8 cellular contexts compared by ENCODE assay signal in genomic region chr2:43877782-43878464, GRCh38. TPM values are rescaled to one million over a fixed set of nuclear protein-coding genes. Genes with fewer than 3 reads are reported as not detected.
DNase-seq lines count a peak whose midpoint lies in the region; ATAC-seq, FAIRE-seq and TF ChIP-seq lines count a peak whose summit lies in the region.

No MANE protein-coding gene starts in this region.

- peak; percentile 36 for FAIRE-seq in H54 (lab: Jason Lieb, UNC)

- H3K9me3 ChIP-seq in adipocyte (ENCODE audit: control insufficient read depth, low read length) = no peaks in the 10 kb centered on the region

- H3K4me1 ChIP-seq in adipocyte (ENCODE audit: control insufficient read depth, insufficient read depth, low read length) = peaks cover 14% of the 10 kb centered on the region

- H3K4me3 ChIP-seq in adipocyte (ENCODE audit: low read length) (no peak overlapping the region), retinal pigment epithelial cell (ENCODE audit: low read length) (no peak overlapping the region)

- TF ChIP-seq CTCF in retinal pigment epithelial cell (conservative IDR thresholded peaks at IDR 0.05; ENCODE audit: low read depth, low read length) = peak; percentile 98

- no peaks in the 10 kb centered on the region for H3K36me3 ChIP-seq in adipocyte (ENCODE audit: control insufficient read depth, insufficient read depth, low read length, severe bottlenecking)

- H3K9ac ChIP-seq in adipocyte (ENCODE audit: low read length) = no peak overlapping the region

- intact Hi-C loops in left ventricle myocardium superior (cut with micrococcal nuclease) = no loop called here

- DNase-seq in DMS79 treated with DMSO at 0.1 percent for 48 hours (lab: John Stamatoyannopoulos, UW) = peak; percentile 63
- DNase-seq in H54 (ENCODE audit: insufficient read length, low spot score) = peak; percentile 67
- peak; percentile 45 for DNase-seq in NCI-H1105 (lab: John Stamatoyannopoulos, UW)
- peak; percentile 57 for DNase-seq in SW480 (ENCODE audit: low spot score)
- DNase-seq in adipocyte (ENCODE audit: low read depth) = peak; percentile 78
- peak; percentile 58 for DNase-seq in left ventricle myocardium superior
- DNase-seq in retinal pigment epithelial cell (ENCODE audit: low read depth) = peak; percentile 10

- H3K27me3 ChIP-seq in adipocyte (replicated peaks; ENCODE audit: control insufficient read depth, insufficient read depth, low read length) = peaks cover 14% of the 10 kb centered on the region

- peak; percentile 79 for ATAC-seq in left ventricle myocardium superior
- no peak for ATAC-seq in HG02852 (IDR thresholded peaks at IDR 0.05; ENCODE audit: unreplicated experiment)

- no peak for TF ChIP-seq POLR2A in H54 (IDR thresholded peaks at IDR 0.05; ENCODE audit: low read depth, low read length)

RNA-seq across cellular contexts. Expression of gene ABCG8, which starts 39.2 kb away (rescaled TPM):
- total RNA-seq in left ventricle myocardium superior = not detected

RNA-seq across cellular contexts. Expression of gene ABCG5, which starts 39.3 kb away (rescaled TPM):
- not detected for total RNA-seq in left ventricle myocardium superior

Comparison
In these comparisons a context has a peak if more than half of its experiments do, and no peak if none do; other contexts are left out.
1. DNase-seq: peak in every context shown above with its lines; median percentile 78 in adipocyte; 67 in H54; 63 in DMS79 treated with DMSO at 0.1 percent for 48 hours; 58 in left ventricle myocardium superior; 57 in SW480; 45 in NCI-H1105; 10 in retinal pigment epithelial cell.